Comparison of ENCODE assay signal across 20 cellular contexts in the genomic region with DNA sequence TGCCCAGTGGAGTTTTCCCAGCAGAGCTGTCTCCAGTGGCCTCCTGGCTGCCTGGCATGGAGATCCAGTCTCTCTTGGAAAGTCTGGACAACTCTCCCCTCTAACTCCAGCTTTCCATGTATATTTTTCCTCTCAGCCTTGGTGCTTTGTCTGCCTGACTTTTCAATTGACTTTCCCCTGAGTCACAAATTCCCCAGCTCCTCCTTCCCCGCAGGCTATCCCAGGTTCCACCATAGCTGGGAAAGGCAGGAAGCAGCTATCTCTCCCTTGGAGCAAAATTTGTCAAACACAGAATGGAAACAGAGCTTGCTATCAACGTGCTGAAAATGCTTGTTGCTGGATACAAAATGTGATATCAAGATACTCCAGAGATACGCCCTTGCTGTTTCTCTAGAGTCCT.
A peak's percentile ranks its signal among the peaks of the same experiment; 100 is the strongest.
DNase-seq lines count a peak whose midpoint lies in the region; ATAC-seq and TF ChIP-seq lines count a peak whose summit lies in the region.
"Had no signal": no experiment of that assay in that cellular context is flagged by ENCODE, and none has a peak within 500 bp of the region (broad histone marks: within the 10 kb centered on the region; RNA-seq: fewer than 3 reads in every experiment).

No MANE protein-coding gene starts in this region.

- no peak overlapping the region for H3K4me2 ChIP-seq in H9 (ENCODE audit: insufficient read depth, insufficient read length, low read length)

- H2BK120ac ChIP-seq in H9 (ENCODE audit: low read depth, low read length, poor library complexity, severe bottlenecking), result no peak overlapping the region

- H2BK20ac ChIP-seq in H9 (ENCODE audit: low read depth, low read length, poor library complexity, severe bottlenecking), result no peak overlapping the region

- H3K27ac Mint-ChIP-seq in Caco-2 (ENCODE audit: unreplicated experiment) (no peak overlapping the region), H9 (peak overlapping the region in 1 of 3 experiments; percentile 34; a peak in 1 of 7 replicates)
- H3K27ac Mint-ChIP-seq: T-cell had no signal

- no peak overlapping the region for H2BK15ac ChIP-seq in H9 (ENCODE audit: low read depth, low read length)

- H3K4me1 Mint-ChIP-seq in Caco-2 (ENCODE audit: low read depth, unreplicated experiment) (no peaks in the 10 kb centered on the region), H9 (peaks cover 12 to 19% of the 10 kb centered on the region in 2 experiments)
- H3K4me1 Mint-ChIP-seq: neural crest cell, T-cell had no signal

- ATAC-seq in GM21786 (IDR thresholded peaks at IDR 0.05; ENCODE audit: unreplicated experiment), result no peak
- ATAC-seq: left colon, Right ventricle myocardium inferior, T-cell had no signal

- H3K79me1 ChIP-seq in H9 (ENCODE audit: insufficient read depth, low read depth, low read length, poor library complexity, severe bottlenecking), result no peaks in the 10 kb centered on the region

- H2BK12ac ChIP-seq in H9 (ENCODE audit: insufficient read length, low read depth, low read length), result no peak overlapping the region

- H3K27ac ChIP-seq in HUES48 (ENCODE audit: low read depth, low read length) (peak overlapping the region; percentile 31), H9 (ENCODE audit: insufficient read length, low read depth, low read length) (no peak overlapping the region)
- H3K27ac ChIP-seq: WERI-Rb-1 had no signal

- no peak overlapping the region for H4K5ac ChIP-seq in H9 (ENCODE audit: insufficient read length, low read depth, low read length)

- H2AK5ac ChIP-seq in H9 (ENCODE audit: insufficient read length, low read length), result no peak overlapping the region

- H3K79me2 ChIP-seq in H9 (ENCODE audit: insufficient read depth, low read length), result no peaks in the 10 kb centered on the region

- no peak overlapping the region for H3K56ac ChIP-seq in H9 (ENCODE audit: insufficient read length, low read depth, low read length)

- H3K36me3 ChIP-seq in Caco-2 (ENCODE audit: control insufficient read depth, insufficient read depth, low read length) (no peaks in the 10 kb centered on the region), HUES48 (ENCODE audit: control insufficient read depth, insufficient read depth, low read length) (no peaks in the 10 kb centered on the region), adipocyte (ENCODE audit: control insufficient read depth, insufficient read depth, low read length, severe bottlenecking) (no peaks in the 10 kb centered on the region)
- H3K36me3 ChIP-seq: WERI-Rb-1 had no signal

- WGBS in H9 (ENCODE audit: extremely low coverage, insufficient read length, low lambda C conversion rate), result no CpG with 5 or more reads among the region's 3 CpGs

- no peak overlapping the region for H3K14ac ChIP-seq in H9 (ENCODE audit: insufficient read depth, low read length)

- H3T11ph ChIP-seq in H9 (ENCODE audit: low read length), result no peak overlapping the region

- intact Hi-C loops in Caco-2 (cut with micrococcal nuclease; ENCODE audit: unreplicated experiment), result loop anchor here (5.0 kb wide), 1 partner anchor 500 kb away; no protein-coding TSS in a partner anchor

- no peak overlapping the region for H3K4ac ChIP-seq in H9 (ENCODE audit: low read depth, low read length)

- no peak overlapping the region for H2AFZ ChIP-seq in H9 (ENCODE audit: low read length)

- H3K18ac ChIP-seq in H9 (ENCODE audit: insufficient read length, low read depth, low read length), result no peak overlapping the region

- H3K4me3 ChIP-seq in Caco-2 (ENCODE audit: low read depth, low read length) (no peak overlapping the region), HUES48 (ENCODE audit: low read depth, low read length) (no peak overlapping the region), adipocyte (ENCODE audit: low read length) (no peak overlapping the region)

- H4K20me1 ChIP-seq in H9 (ENCODE audit: control insufficient read depth, insufficient read depth, insufficient read length), result no peaks in the 10 kb centered on the region

- TF ChIP-seq CTCF in Caco-2 (IDR thresholded peaks at IDR 0.05; ENCODE audit: insufficient read depth in 1 of 2, low read depth in 1 of 2, low read length in 1 of 2, severe bottlenecking in 1 of 2, unreplicated experiment in 1 of 2) (no peak), H9 (conservative IDR thresholded peaks at IDR 0.05) (no peak)

- H4K8ac ChIP-seq in H9 (replicated peaks; ENCODE audit: insufficient read length, low read depth, low read length), result no peak overlapping the region

- no peaks in the 10 kb centered on the region for H3K27me3 ChIP-seq in Caco-2 (replicated peaks; ENCODE audit: control insufficient read depth, insufficient read depth, low read length)
- H3K27me3 ChIP-seq in HUES48 (ENCODE audit: control insufficient read depth, insufficient read depth, low read length), result no peaks in the 10 kb centered on the region
- H3K27me3 ChIP-seq in adipocyte (replicated peaks; ENCODE audit: control insufficient read depth, insufficient read depth, low read length), result no peaks in the 10 kb centered on the region
- H3K27me3 ChIP-seq in H9 (ENCODE audit: insufficient read depth, low read length), result no peaks in the 10 kb centered on the region

- H3K9me3 ChIP-seq in Caco-2 (no peaks in the 10 kb centered on the region), HUES48 (ENCODE audit: control insufficient read depth, insufficient read depth, low read length) (no peaks in the 10 kb centered on the region), adipocyte (ENCODE audit: control insufficient read depth, low read length) (no peaks in the 10 kb centered on the region), H9 (ENCODE audit: control insufficient read depth, low read depth, low read length) (no peaks in the 10 kb centered on the region)

- no peaks in the 10 kb centered on the region for H3K23me2 ChIP-seq in H9 (ENCODE audit: insufficient read length, low read depth, low read length, poor library complexity, severe bottlenecking)

- CTCF ChIA-PET in Caco-2 (lab: Charles Lee), result interaction anchor here (1.5 to 2.1 kb wide), 4 partner anchors 21 to 498 kb away, joined by 4 to 31 read pairs (median 5); no protein-coding TSS in a partner anchor

- POLR2A ChIA-PET in Caco-2 (lab: Charles Lee), result no interaction called here

- DNase-seq in Caco-2, result peak; percentile 11 to 51
- DNase-seq in adipocyte (ENCODE audit: low read depth), result peak; percentile 45
- peak; percentile 54 for DNase-seq in iPS-NIHi7 (ENCODE audit: extremely low spot score)
- DNase-seq in NCI-H1436 treated with DMSO at 0.1 percent for 48 hours (lab: John Stamatoyannopoulos, UW), result no peak
- no peak for DNase-seq in NCI-H146 (lab: John Stamatoyannopoulos, UW)
- DNase-seq in H9, result no peak
- DNase-seq: activated CD4-positive, alpha-beta T cell treated with anti-CD3 and anti-CD28 coated beads, Interleukin-2, amount 50 U/mL, for 4 hours; activated gamma-delta T cell treated with Interleukin-2 at 50 U/mL for 16 hours; DMS53; left colon; NCI-H1105; NCI-H2107; NCI-H510A treated with DMSO at 0.1 percent for 48 hours; stimulated activated CD4-positive, alpha-beta T cell treated with anti-CD3 and anti-CD28 coated beads, Interleukin-12 subunit alpha, Interleukin-12 subunit beta, amount 100 ng/mL, for 4 hours; T-cell; WERI-Rb-1 had no signal

- H3K4me1 ChIP-seq in Caco-2, result no peaks in the 10 kb centered on the region
- peaks cover 11% of the 10 kb centered on the region; the same call in 1 of the 2 replicates for H3K4me1 ChIP-seq in HUES48 (ENCODE audit: control insufficient read depth, insufficient read depth, low read length)
- H3K4me1 ChIP-seq in adipocyte (ENCODE audit: control insufficient read depth, insufficient read depth, low read length), result peaks cover 23% of the 10 kb centered on the region
- H3K4me1 ChIP-seq in H9 (ENCODE audit: insufficient read depth, low read length), result peaks cover 5% of the 10 kb centered on the region; the same call in 1 of the 2 replicates

- H3K36me3 Mint-ChIP-seq in Caco-2 (ENCODE audit: insufficient read depth, unreplicated experiment) (no peaks in the 10 kb centered on the region), H9 (ENCODE audit: insufficient read depth in 1 of 3, low read depth in 3 of 3) (0 out of 7 replicates have a peak, but pooled peaks cover 0 to 2% (median 0%) of the 10 kb centered on the region in 3 experiments)
- H3K36me3 Mint-ChIP-seq: T-cell had no signal

- H3K9ac ChIP-seq in HUES48 (ENCODE audit: low read depth, low read length) (no peak overlapping the region), adipocyte (ENCODE audit: low read length) (no peak overlapping the region), H9 (ENCODE audit: extremely low read depth, insufficient read length, low read length) (no peak overlapping the region)

- H3K23ac ChIP-seq in H9 (ENCODE audit: insufficient read length, low read depth, low read length), result no peak overlapping the region

- no TSS peak for BruUV-seq in Caco-2 (replicated peaks; lab: Mats Ljungman, UMichigan)

- no peak overlapping the region for H4K91ac ChIP-seq in H9 (ENCODE audit: insufficient read length, low read depth, low read length)

- H2BK5ac ChIP-seq in H9 (ENCODE audit: insufficient read length, low read length), result no peak overlapping the region

- H3K9me3 Mint-ChIP-seq in Caco-2 (ENCODE audit: unreplicated experiment), result no peaks in the 10 kb centered on the region
- H3K9me3 Mint-ChIP-seq in H9, result peaks cover 0 to 3% of the 10 kb centered on the region in 2 experiments; a peak in 1 of 5 replicates
- H3K9me3 Mint-ChIP-seq: neural crest cell, T-cell had no signal

- H3K27me3 Mint-ChIP-seq in Caco-2 (ENCODE audit: insufficient read depth, unreplicated experiment) (no peaks in the 10 kb centered on the region), H9 (ENCODE audit: low read depth) (no peaks in the 10 kb centered on the region)

- H3K4me3 Mint-ChIP-seq in Caco-2 (ENCODE audit: unreplicated experiment) (no peak overlapping the region), H9 (no peak overlapping the region)
- H3K4me3 Mint-ChIP-seq: neural crest cell, T-cell had no signal

Comparison
In these comparisons a context has a peak if more than half of its experiments do, and no peak if none do; other contexts are left out.
1. DNase-seq: peak in Caco-2 (2 of 2), adipocyte (single experiment) and iPS-NIHi7 (single experiment); none in NCI-H1436 treated with DMSO at 0.1 percent for 48 hours (single experiment), NCI-H146 (single experiment) and H9 (single experiment).